19 cellular contexts compared by ENCODE assay signal in the genomic region with DNA sequence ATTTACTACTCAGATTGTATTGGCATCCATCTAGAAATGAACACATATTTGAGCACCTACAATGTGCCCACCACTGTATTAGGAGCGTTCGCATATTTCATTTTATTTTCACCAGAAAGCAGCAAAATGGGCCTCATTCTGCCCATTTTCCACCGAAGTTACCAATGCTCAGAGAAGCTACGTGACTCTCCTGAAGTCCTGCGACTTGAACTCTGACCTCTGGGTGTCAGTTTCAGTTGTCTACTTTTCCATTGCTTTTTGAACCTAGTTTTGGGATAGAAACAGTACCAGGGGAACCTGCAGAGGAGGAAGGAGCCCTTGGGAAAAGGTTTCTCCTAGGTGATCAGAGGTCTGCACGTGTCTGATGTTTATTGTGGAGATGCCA.
"Had no signal": no experiment of that assay in that cellular context is flagged by ENCODE, and none has a peak within 500 bp of the region (broad histone marks: within the 10 kb centered on the region; RNA-seq: fewer than 3 reads in every experiment).

No MANE protein-coding gene starts in this region.

- H3K27ac ChIP-seq: Peyer's patch, SJSA1 had no signal

- H3K4me2 ChIP-seq: SK-N-SH had no signal

- DNase-seq: Kasumi-1, MM.1S, MV-4-11, NCI-H1105, NCI-H1417 treated with DMSO at 0.1 percent for 48 hours, NCI-H1694 treated with DMSO at 0.1 percent for 48 hours, NCI-H187 treated with DMSO at 0.1 percent for 48 hours, NCI-H2081 treated with DMSO at 0.1 percent for 48 hours, NCI-H2171 treated with DMSO at 0.1 percent for 48 hours, NCI-H2227 treated with DMSO at 0.1 percent for 48 hours, NCI-H446, NCI-H524 treated with DMSO at 0.1 percent for 48 hours, OCI-M1, Peyer's patch, Right ventricle myocardium superior, SK-N-SH, SW 1271 had no signal

- H3K9me2 ChIP-seq: SK-N-SH had no signal

- H3K4me1 ChIP-seq: SJSA1 had no signal

- ATAC-seq: PC-3 had no signal

- H3K36me3 ChIP-seq: Peyer's patch, SJSA1 had no signal

- H3K4me3 ChIP-seq: Peyer's patch, SJSA1 had no signal

- H3K9ac ChIP-seq: SK-N-SH had no signal

- H3K9me3 ChIP-seq: Peyer's patch, SJSA1, SK-N-SH had no signal
